Comparison of ENCODE assay signal across 8 cellular contexts in genomic region chr5:42005561-42006153, GRCh38.
DNase-seq lines count a peak whose midpoint lies in the region; ATAC-seq and TF ChIP-seq lines count a peak whose summit lies in the region.

No MANE protein-coding gene starts in this region.

- peak; percentile 54 for ATAC-seq in GM18508 (IDR thresholded peaks at IDR 0.05; ENCODE audit: insufficient read depth, unreplicated experiment)
- ATAC-seq in HG03135 (IDR thresholded peaks at IDR 0.05; ENCODE audit: unreplicated experiment), result peak; percentile 77
- ATAC-seq in esophagus mucosa, result no peak

- H3K4me3 ChIP-seq in foreskin fibroblast (ENCODE audit: low read depth in 1 of 2, low read length in 2 of 2), result no peak overlapping the region
- H3K4me3 ChIP-seq in thyroid gland (replicated peaks in 1 of 3), result no peak overlapping the region

- DNase-seq in AG08396 (ENCODE audit: low spot score), result peak; percentile 11
- DNase-seq in RWPE1 (ENCODE audit: low spot score), result peak; percentile 45
- DNase-seq in foreskin fibroblast, result peak in 1 of 2 donors; percentile 48
- no peak for DNase-seq in thyroid gland
- DNase-seq in globus pallidus (ENCODE audit: low spot score), result no peak

- intact Hi-C loops in thyroid gland (cut with DNase I), result loop anchor here (10.0 kb wide), 1 partner anchor 759 kb away; no protein-coding TSS in a partner anchor

- no peaks in the 10 kb centered on the region for H3K4me1 ChIP-seq in thyroid gland

- TF ChIP-seq CTCF in RWPE1 (conservative IDR thresholded peaks at IDR 0.05; ENCODE audit: low read depth) (peak; percentile 76), foreskin fibroblast (IDR thresholded peaks at IDR 0.05; ENCODE audit: low read depth, low read length) (peak; percentile 75), thyroid gland (IDR thresholded peaks at IDR 0.05) (peak in 4 of 6 experiments; percentile 53 to 67 (median 62))

- no peaks in the 10 kb centered on the region for H3K27me3 ChIP-seq in thyroid gland

- TF ChIP-seq POLR2A in thyroid gland (IDR thresholded peaks at IDR 0.05), result no peak

- POLR2A ChIA-PET in RWPE1 (lab: Yijun Ruan, JAX; ENCODE audit: low non-redundant PET), result no interaction called here

- no peaks in the 10 kb centered on the region for H3K36me3 ChIP-seq in thyroid gland

- H3K27ac ChIP-seq in RWPE1 (no peak overlapping the region), thyroid gland (no peak overlapping the region)

- WGBS in thyroid gland, 2 donors, result 17 to 21% methylated on average over 1 of the region's 1 CpG

- no peaks in the 10 kb centered on the region for H3K9me3 ChIP-seq in thyroid gland

- CTCF ChIA-PET in RWPE1 (lab: Yijun Ruan, JAX), result interaction anchor here (0.7 kb wide), 2 partner anchors 9 to 162 kb away, joined by 3 read pairs; no protein-coding TSS in a partner anchor

Comparison
In these comparisons a context has a peak if more than half of its experiments do, and no peak if none do; other contexts are left out.
1. DNase-seq: peak in AG08396 (single experiment) and RWPE1 (single experiment); none in thyroid gland (0 of 2) and globus pallidus (single experiment).
2. Peak in every context shown above with its lines, with median percentiles within 50 percentile points of each other: CTCF ChIP-seq.